Comparison of ENCODE assay signal across 8 cellular contexts in the genomic region with DNA sequence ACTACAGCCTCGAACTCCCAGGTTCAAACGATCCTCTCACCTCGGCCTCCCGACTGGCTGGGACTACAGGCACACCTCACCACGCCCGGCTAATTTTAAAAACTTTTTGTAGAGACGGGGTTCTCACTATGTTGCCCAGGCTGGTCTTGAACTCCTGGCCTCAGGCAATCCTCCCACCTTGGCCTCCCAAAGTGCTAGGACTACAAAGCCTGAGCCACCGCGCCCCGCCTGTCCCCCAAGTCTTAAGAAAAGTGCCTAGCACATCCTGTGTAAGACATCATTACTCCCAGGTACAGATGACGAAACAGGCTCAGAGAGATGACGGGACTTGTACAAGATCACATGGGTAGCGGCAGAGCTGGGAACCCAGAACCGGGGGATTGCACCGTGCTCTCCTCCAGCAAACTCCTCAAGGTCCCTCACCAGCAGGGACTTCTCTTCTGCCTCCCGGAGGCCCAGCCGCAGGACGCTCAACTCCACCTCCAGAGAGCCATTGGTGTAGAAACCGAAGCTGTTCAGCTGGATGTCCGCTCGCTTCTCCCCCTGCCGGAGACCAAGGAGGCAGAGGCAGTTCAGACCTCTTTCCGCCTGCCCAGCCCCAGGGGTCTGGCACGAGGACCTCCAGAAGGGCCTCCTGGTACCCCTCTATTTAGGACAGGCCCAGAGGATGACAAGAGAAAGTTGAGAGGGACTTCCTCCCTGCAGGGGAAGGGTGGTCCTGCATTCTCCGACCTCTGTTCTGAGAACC. TPM values are rescaled to one million over a fixed set of nuclear protein-coding genes. Genes with fewer than 3 reads are reported as not detected.
DNase-seq lines count a peak whose midpoint lies in the region; ATAC-seq and TF ChIP-seq lines count a peak whose summit lies in the region.

No MANE protein-coding gene starts in this region.

- no peaks in the 10 kb centered on the region for H3K9me2 ChIP-seq in GM23338 (ENCODE audit: insufficient read depth)

- peak overlapping the region; percentile 92 for H3K9ac ChIP-seq in OCI-LY3 (ENCODE audit: low read length)

- H2AFZ ChIP-seq in GM23338 (no peak overlapping the region; the same call in 1 of the 2 replicates), OCI-LY3 (ENCODE audit: low read depth, low read length) (peak overlapping the region; percentile 46)

- peaks cover 15% of the 10 kb centered on the region for H3K27me3 Mint-ChIP-seq in GM23338 (ENCODE audit: insufficient read depth, low read depth, poor library complexity)

- H4K20me1 ChIP-seq in GM23338 (replicated peaks; ENCODE audit: insufficient read depth) (no peaks in the 10 kb centered on the region; the same call in 1 of the 2 replicates), OCI-LY3 (ENCODE audit: insufficient read depth, low read length) (peaks cover 2% of the 10 kb centered on the region)

- H3K4me1 ChIP-seq in GM23338 (ENCODE audit: insufficient read depth) (peaks cover 31% of the 10 kb centered on the region), OCI-LY3 (ENCODE audit: low read length) (peaks cover 25% of the 10 kb centered on the region), mucosa of descending colon (ENCODE audit: low read depth) (peaks cover 24% of the 10 kb centered on the region)

- ATAC-seq in GM23338 = peak; percentile 6
- ATAC-seq in mucosa of descending colon = peak; percentile 21
- no peak for ATAC-seq in HG02623 (IDR thresholded peaks at IDR 0.05; ENCODE audit: unreplicated experiment)

- H3K9me3 Mint-ChIP-seq in GM23338 = no peaks in the 10 kb centered on the region; the same call in 2 of the 3 replicates

- no peaks in the 10 kb centered on the region for H3K36me3 ChIP-seq in GM23338 (ENCODE audit: insufficient read depth)
- H3K36me3 ChIP-seq in OCI-LY3 (replicated peaks; ENCODE audit: low read depth, low read length) = peaks cover 10% of the 10 kb centered on the region
- no peaks in the 10 kb centered on the region for H3K36me3 ChIP-seq in mucosa of descending colon (ENCODE audit: low read depth)

- intact Hi-C loops in mucosa of descending colon (cut with DNase I, micrococcal nuclease) = no loop called here

- no peaks in the 10 kb centered on the region for H3K27me3 ChIP-seq in GM23338 (ENCODE audit: insufficient read depth)
- no peaks in the 10 kb centered on the region for H3K27me3 ChIP-seq in OCI-LY3 (ENCODE audit: low read depth, low read length)

- H3F3A ChIP-seq in GM23338 (replicated peaks; ENCODE audit: low read depth) = 0 out of 2 replicates have a peak, but pooled peaks cover 11% of the 10 kb centered on the region

- H3K27ac ChIP-seq in GM23338 (ENCODE audit: low read depth) = peak overlapping the region; percentile 78
- peak overlapping the region; percentile 80 for H3K27ac ChIP-seq in OCI-LY3 (ENCODE audit: low read length)
- peak overlapping the region; percentile 95 for H3K27ac ChIP-seq in epithelial cell of prostate

- peak overlapping the region; percentile 95 for H3K4me2 ChIP-seq in GM23338
- peak overlapping the region; percentile 79 for H3K4me2 ChIP-seq in OCI-LY3 (ENCODE audit: low read length)

- peaks cover 36% of the 10 kb centered on the region for H3K4me1 Mint-ChIP-seq in GM23338

- H3K36me3 Mint-ChIP-seq in GM23338 (ENCODE audit: low read depth) = peaks cover 10% of the 10 kb centered on the region; the same call in 2 of the 3 replicates

- H3K4me3 Mint-ChIP-seq in GM23338 = peak overlapping the region; percentile 95

- peaks cover 19% of the 10 kb centered on the region for H3K79me2 ChIP-seq in GM23338 (replicated peaks; ENCODE audit: insufficient read depth)
- H3K79me2 ChIP-seq in OCI-LY3 (ENCODE audit: low read length) = peaks cover 34% of the 10 kb centered on the region

- DNase-seq in AG20443 (ENCODE audit: low spot score) (peak; percentile 86), GM23338 (ENCODE audit: low spot score) (peak; percentile 75), activated T-cell treated with anti-CD3 and anti-CD28 coated beads for 4 hours (peak; percentile 52), epithelial cell of prostate (ENCODE audit: low read depth, low spot score) (no peak), mucosa of descending colon (peak; percentile 81 to 89 (median 83))
- DNase-seq in stimulated activated CD8-positive, alpha-beta memory T cell treated with anti-CD3 and anti-CD28 coated beads, Interleukin-7, amount 100 ng/mL, for 4 hours (ENCODE audit: low read depth in 2 of 2) = peak; percentile 57 to 63

- H3K9me3 ChIP-seq in OCI-LY3 (ENCODE audit: insufficient read depth, low read length) (no peaks in the 10 kb centered on the region), mucosa of descending colon (no peaks in the 10 kb centered on the region)

- H3K27ac Mint-ChIP-seq in GM23338 = peak overlapping the region; percentile 98

- TF ChIP-seq CTCF in GM23338 (conservative IDR thresholded peaks at IDR 0.05; ENCODE audit: low read depth in 2 of 2) (peak; percentile 43 to 51), OCI-LY3 (IDR thresholded peaks at IDR 0.05; ENCODE audit: low read depth, low read length) (peak; percentile 80), mucosa of descending colon (IDR thresholded peaks at IDR 0.05) (peak; percentile 46)

- peak overlapping the region; percentile 94 for H3K4me3 ChIP-seq in GM23338
- H3K4me3 ChIP-seq in OCI-LY3 (ENCODE audit: low read length) = peak overlapping the region; percentile 85
- H3K4me3 ChIP-seq in mucosa of descending colon = peak overlapping the region; percentile 85

TF ChIP-seq in GM23338, 12 proteins besides CTCF, POLR2A, EP300 and RAD21:
- TF ChIP-seq EZH2phosphoT487 (IDR thresholded peaks at IDR 0.05; ENCODE audit: unreplicated experiment) (no peak), CREB1 (CRISPR knock-in tag; IDR thresholded peaks at IDR 0.05; ENCODE audit: low read depth) (0 out of 2 replicates have a peak, but pooled peaks have one; percentile 25), EZH2 (IDR thresholded peaks at IDR 0.05; ENCODE audit: low read depth, unreplicated experiment) (no peak)

RNA-seq across cellular contexts. Expression of a gene that starts 1.0 kb away (rescaled TPM):
- 42.6 and 57.9 TPM in 2 replicates for total RNA-seq in GM23338 (2014; rRNA removed; shearing (Covaris generic))
- 44.8 and 45.9 TPM in 2 replicates for polyA plus RNA-seq in GM23338 (2016; fragmentation: Nextera tagmentation; extraction: Ambion mirVana)
- 100 to 1,000 TPM in 1 of 3 donors, 10 to 100 TPM in 2; 74.8 to 115 (median 89.2) TPM for total RNA-seq in mucosa of descending colon

RNA-seq across cellular contexts. Expression of a gene that starts 3.1 kb away (rescaled TPM):
- 46.2 and 56.8 TPM in 2 replicates for total RNA-seq in GM23338 (2014; rRNA removed; shearing (Covaris generic))
- 65.4 and 68.5 TPM in 2 replicates for polyA plus RNA-seq in GM23338 (2016; fragmentation: Nextera tagmentation; extraction: Ambion mirVana)
- 100 to 1,000 TPM in 1 of 3 donors, 10 to 100 TPM in 2; 72.8 to 121 (median 79.5) TPM for total RNA-seq in mucosa of descending colon

RNA-seq across cellular contexts. Expression of a gene that starts 15.9 kb away (rescaled TPM):
- 4.8 and 17.7 TPM in 2 replicates for total RNA-seq in GM23338 (2014; rRNA removed; shearing (Covaris generic))
- 5.1 and 7.5 TPM in 2 replicates for polyA plus RNA-seq in GM23338 (2016; fragmentation: Nextera tagmentation; extraction: Ambion mirVana)
- 100 to 1,000 TPM in 2 of 3 donors, 10 to 100 TPM in 1; 42.2 to 473 (median 261) TPM for total RNA-seq in mucosa of descending colon

RNA-seq across cellular contexts. Expression of a gene that starts 30.9 kb away (rescaled TPM):
- 25.6 and 38.4 TPM in 2 replicates for total RNA-seq in GM23338 (2014; rRNA removed; shearing (Covaris generic))
- polyA plus RNA-seq in GM23338 (2016; fragmentation: Nextera tagmentation; extraction: Ambion mirVana) = 20.7 and 24.6 TPM in 2 replicates
- 10 to 100 TPM; 26.4 to 80.5 (median 40.5) TPM for total RNA-seq in mucosa of descending colon

RNA-seq across cellular contexts. Expression of a gene that starts 36.2 kb away (rescaled TPM):
- total RNA-seq in GM23338 (2014; rRNA removed; shearing (Covaris generic)) = 1.7 and 1.8 TPM in 2 replicates
- 0.82 and 1.0 TPM in 2 replicates for polyA plus RNA-seq in GM23338 (2016; fragmentation: Nextera tagmentation; extraction: Ambion mirVana)
- total RNA-seq in mucosa of descending colon = 10 to 100 TPM in 2 of 3 donors, 1 to 10 TPM in 1; 6.0 to 12.3 (median 10.7) TPM
